Comparison of ENCODE assay signal across 1 cellular context in the genomic region with DNA sequence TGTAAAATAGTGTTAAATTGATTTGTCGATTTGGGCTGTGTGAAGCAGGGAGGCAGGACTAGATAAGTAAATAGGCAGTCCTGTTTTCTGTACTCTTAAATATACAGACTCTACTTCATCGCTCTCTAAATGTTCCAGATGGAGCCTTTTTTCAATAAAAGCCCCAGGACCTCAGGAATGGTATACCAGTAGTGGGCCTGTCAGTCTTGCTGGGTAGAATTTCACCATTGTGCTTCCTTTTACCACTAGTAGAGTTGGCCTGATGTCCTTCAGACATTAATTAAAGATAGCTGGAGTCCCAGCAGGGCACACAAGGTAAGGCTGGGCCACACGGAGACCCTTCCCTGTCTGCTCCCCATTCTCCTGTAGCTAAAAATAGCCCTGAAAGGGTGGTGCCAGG.
TF ChIP-seq lines count a peak whose summit lies in the region.

No MANE protein-coding gene starts in this region.

TF ChIP-seq in IMR-90, 13 proteins besides CTCF, POLR2A, EP300 and RAD21:
- TF ChIP-seq USF2 (IDR thresholded peaks at IDR 0.05; ENCODE audit: low read depth, low read length) (no peak), MAFK (IDR thresholded peaks at IDR 0.05; ENCODE audit: low read depth, low read length) (no peak), NFE2L2 (IDR thresholded peaks at IDR 0.05; ENCODE audit: low read depth, low read length) (no peak), CHD1 (IDR thresholded peaks at IDR 0.05; ENCODE audit: low read depth, low read length) (no peak), RFX5 (IDR thresholded peaks at IDR 0.05; ENCODE audit: low read depth, low read length) (no peak), CEBPB (IDR thresholded peaks at IDR 0.05; ENCODE audit: low read depth, low read length) (no peak), BHLHE40 (IDR thresholded peaks at IDR 0.05; ENCODE audit: low read depth, low read length) (no peak), SMC3 (IDR thresholded peaks at IDR 0.05; ENCODE audit: low read depth, low read length) (no peak), MAZ (IDR thresholded peaks at IDR 0.05; ENCODE audit: borderline replicate concordance, low read depth, low read length) (no peak), MXI1 (IDR thresholded peaks at IDR 0.05; ENCODE audit: borderline replicate concordance, low read depth, low read length) (no peak), FOS (IDR thresholded peaks at IDR 0.05; ENCODE audit: low read depth, low read length) (no peak), RCOR1 (IDR thresholded peaks at IDR 0.05; ENCODE audit: insufficient replicate concordance, low read length) (no peak)
